In the genomic region with DNA sequence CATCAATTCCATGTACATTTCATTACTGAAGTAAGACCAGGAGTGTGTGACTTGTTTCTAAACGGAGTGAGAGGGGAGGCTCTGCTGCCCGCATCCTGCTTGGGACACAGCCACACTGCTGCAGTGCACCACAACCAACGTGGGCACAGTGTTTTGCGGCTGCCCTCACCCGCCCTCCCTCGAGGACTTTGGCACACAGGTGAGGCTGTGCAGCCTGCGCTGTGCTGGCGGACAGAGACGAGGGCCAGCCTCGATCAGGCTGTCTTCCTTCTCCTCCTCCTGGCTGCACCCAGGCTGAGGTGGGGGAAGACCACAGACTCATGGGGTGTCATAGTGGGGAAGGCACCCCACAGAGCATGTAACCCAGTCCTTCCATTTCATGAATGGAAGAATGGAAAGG, we compare ENCODE assay signal across 1 cellular context.
A peak's percentile ranks its signal among the peaks of the same experiment; 100 is the strongest.
TF ChIP-seq lines count a peak whose summit lies in the region.

No MANE protein-coding gene starts in this region.

TF ChIP-seq in HepG2, 621 proteins besides CTCF, POLR2A, EP300 and RAD21 (continued from another document):
- TF ChIP-seq, protein P1, sequence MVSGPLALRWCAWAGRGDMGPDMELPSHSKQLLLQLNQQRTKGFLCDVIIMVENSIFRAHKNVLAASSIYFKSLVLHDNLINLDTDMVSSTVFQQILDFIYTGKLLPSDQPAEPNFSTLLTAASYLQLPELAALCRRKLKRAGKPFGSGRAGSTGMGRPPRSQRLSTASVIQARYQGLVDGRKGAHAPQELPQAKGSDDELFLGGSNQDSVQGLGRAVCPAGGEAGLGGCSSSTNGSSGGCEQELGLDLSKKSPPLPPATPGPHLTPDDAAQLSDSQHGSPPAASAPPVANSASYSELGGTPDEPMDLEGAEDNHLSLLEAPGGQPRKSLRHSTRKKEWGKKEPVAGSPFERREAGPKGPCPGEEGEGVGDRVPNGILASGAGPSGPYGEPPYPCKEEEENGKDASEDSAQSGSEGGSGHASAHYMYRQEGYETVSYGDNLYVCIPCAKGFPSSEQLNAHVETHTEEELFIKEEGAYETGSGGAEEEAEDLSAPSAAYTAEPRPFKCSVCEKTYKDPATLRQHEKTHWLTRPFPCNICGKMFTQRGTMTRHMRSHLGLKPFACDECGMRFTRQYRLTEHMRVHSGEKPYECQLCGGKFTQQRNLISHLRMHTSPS (CRISPR knock-in tag; IDR thresholded peaks at IDR 0.05; ENCODE audit: low read depth) = peak; percentile 71; the same call in 1 of the 2 replicates
- TF ChIP-seq CBX2 (IDR thresholded peaks at IDR 0.05; ENCODE audit: low read depth, low read length) (no peak), CBX2 (CRISPR knock-in tag; IDR thresholded peaks at IDR 0.05; ENCODE audit: low read depth) (0 out of 2 replicates have a peak, but pooled peaks have one; percentile 60), KDM1A (CRISPR knock-in tag; IDR thresholded peaks at IDR 0.05) (no peak)
- TF ChIP-seq, protein P2, sequence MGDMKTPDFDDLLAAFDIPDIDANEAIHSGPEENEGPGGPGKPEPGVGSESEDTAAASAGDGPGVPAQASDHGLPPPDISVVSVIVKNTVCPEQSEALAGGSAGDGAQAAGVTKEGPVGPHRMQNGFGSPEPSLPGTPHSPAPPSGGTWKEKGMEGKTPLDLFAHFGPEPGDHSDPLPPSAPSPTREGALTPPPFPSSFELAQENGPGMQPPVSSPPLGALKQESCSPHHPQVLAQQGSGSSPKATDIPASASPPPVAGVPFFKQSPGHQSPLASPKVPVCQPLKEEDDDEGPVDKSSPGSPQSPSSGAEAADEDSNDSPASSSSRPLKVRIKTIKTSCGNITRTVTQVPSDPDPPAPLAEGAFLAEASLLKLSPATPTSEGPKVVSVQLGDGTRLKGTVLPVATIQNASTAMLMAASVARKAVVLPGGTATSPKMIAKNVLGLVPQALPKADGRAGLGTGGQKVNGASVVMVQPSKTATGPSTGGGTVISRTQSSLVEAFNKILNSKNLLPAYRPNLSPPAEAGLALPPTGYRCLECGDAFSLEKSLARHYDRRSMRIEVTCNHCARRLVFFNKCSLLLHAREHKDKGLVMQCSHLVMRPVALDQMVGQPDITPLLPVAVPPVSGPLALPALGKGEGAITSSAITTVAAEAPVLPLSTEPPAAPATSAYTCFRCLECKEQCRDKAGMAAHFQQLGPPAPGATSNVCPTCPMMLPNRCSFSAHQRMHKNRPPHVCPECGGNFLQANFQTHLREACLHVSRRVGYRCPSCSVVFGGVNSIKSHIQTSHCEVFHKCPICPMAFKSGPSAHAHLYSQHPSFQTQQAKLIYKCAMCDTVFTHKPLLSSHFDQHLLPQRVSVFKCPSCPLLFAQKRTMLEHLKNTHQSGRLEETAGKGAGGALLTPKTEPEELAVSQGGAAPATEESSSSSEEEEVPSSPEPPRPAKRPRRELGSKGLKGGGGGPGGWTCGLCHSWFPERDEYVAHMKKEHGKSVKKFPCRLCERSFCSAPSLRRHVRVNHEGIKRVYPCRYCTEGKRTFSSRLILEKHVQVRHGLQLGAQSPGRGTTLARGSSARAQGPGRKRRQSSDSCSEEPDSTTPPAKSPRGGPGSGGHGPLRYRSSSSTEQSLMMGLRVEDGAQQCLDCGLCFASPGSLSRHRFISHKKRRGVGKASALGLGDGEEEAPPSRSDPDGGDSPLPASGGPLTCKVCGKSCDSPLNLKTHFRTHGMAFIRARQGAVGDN (CRISPR knock-in tag; IDR thresholded peaks at IDR 0.05) = peak; percentile 34
- TF ChIP-seq, protein P3, sequence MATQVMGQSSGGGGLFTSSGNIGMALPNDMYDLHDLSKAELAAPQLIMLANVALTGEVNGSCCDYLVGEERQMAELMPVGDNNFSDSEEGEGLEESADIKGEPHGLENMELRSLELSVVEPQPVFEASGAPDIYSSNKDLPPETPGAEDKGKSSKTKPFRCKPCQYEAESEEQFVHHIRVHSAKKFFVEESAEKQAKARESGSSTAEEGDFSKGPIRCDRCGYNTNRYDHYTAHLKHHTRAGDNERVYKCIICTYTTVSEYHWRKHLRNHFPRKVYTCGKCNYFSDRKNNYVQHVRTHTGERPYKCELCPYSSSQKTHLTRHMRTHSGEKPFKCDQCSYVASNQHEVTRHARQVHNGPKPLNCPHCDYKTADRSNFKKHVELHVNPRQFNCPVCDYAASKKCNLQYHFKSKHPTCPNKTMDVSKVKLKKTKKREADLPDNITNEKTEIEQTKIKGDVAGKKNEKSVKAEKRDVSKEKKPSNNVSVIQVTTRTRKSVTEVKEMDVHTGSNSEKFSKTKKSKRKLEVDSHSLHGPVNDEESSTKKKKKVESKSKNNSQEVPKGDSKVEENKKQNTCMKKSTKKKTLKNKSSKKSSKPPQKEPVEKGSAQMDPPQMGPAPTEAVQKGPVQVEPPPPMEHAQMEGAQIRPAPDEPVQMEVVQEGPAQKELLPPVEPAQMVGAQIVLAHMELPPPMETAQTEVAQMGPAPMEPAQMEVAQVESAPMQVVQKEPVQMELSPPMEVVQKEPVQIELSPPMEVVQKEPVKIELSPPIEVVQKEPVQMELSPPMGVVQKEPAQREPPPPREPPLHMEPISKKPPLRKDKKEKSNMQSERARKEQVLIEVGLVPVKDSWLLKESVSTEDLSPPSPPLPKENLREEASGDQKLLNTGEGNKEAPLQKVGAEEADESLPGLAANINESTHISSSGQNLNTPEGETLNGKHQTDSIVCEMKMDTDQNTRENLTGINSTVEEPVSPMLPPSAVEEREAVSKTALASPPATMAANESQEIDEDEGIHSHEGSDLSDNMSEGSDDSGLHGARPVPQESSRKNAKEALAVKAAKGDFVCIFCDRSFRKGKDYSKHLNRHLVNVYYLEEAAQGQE (IDR thresholded peaks at IDR 0.05; ENCODE audit: borderline replicate concordance in 1 of 2, low read depth in 1 of 2, low read length in 2 of 2) = no peak
